1 cellular context compared by ENCODE assay signal in the genomic region with DNA sequence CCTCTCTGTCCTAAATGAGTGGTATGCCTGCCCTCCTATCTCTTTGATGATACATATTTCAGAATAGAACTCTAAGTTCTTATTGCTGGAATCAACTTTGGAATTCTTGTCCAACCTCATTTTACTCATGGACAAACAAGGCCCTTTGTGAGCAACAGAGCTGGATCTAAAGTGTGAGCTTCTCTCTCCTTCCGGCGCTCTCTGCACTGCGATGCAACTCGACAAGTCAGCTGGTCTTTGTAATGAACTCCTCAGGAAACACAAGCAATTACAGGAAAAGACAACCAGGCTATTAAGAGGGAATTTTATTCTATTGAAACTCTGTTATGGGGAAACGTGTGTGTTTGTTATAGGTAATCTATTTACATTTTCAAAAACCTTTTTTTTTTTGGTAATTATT.
TF ChIP-seq lines count a peak whose summit lies in the region.

No MANE protein-coding gene starts in this region.

TF ChIP-seq in H1, 55 proteins besides CTCF, POLR2A, EP300 and RAD21:
- TF ChIP-seq SP1 (IDR thresholded peaks at IDR 0.05; ENCODE audit: low read depth, low read length), result no peak
- TF ChIP-seq RNF2 (IDR thresholded peaks at IDR 0.05; ENCODE audit: borderline replicate concordance, low read depth, low read length, missing control alignments, poor library complexity, severe bottlenecking), result no peak
- TF ChIP-seq MAFK (IDR thresholded peaks at IDR 0.05; ENCODE audit: low read depth, low read length), result no peak
- TF ChIP-seq FOSL1 (IDR thresholded peaks at IDR 0.05; ENCODE audit: insufficient read depth, low read depth, low read length), result no peak
- no peak for TF ChIP-seq TAF1 (IDR thresholded peaks at IDR 0.05; ENCODE audit: low read depth, low read length)
- TF ChIP-seq BCL11A (IDR thresholded peaks at IDR 0.05; ENCODE audit: low read depth in 2 of 2, low read length in 2 of 2), result no peak
- TF ChIP-seq CHD1 (IDR thresholded peaks at IDR 0.05; ENCODE audit: low read depth, low read length), result no peak
- TF ChIP-seq HDAC6 (IDR thresholded peaks at IDR 0.05; ENCODE audit: low read depth, low read length), result no peak
- TF ChIP-seq, protein P1, sequence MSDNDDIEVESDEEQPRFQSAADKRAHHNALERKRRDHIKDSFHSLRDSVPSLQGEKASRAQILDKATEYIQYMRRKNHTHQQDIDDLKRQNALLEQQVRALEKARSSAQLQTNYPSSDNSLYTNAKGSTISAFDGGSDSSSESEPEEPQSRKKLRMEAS (IDR thresholded peaks at IDR 0.05), result no peak
- TF ChIP-seq GTF2F1 (IDR thresholded peaks at IDR 0.05; ENCODE audit: borderline replicate concordance, low read depth, low read length), result no peak
- no peak for TF ChIP-seq CBX5 (IDR thresholded peaks at IDR 0.05; ENCODE audit: low read depth, low read length)
- no peak for TF ChIP-seq KDM1A (IDR thresholded peaks at IDR 0.05; ENCODE audit: borderline replicate concordance, low read length)
- no peak for TF ChIP-seq TAF7 (optimal IDR thresholded peaks at IDR 0.05; ENCODE audit: borderline replicate concordance, low read depth, low read length)
- no peak for TF ChIP-seq TEAD4 (IDR thresholded peaks at IDR 0.05; ENCODE audit: low read depth, low read length)
